ENCODE assay signal across 8 cellular contexts in genomic region chr2:9422321-9423099, GRCh38. TPM values are rescaled to one million over a fixed set of nuclear protein-coding genes. Genes with fewer than 3 reads are reported as not detected.
A peak's percentile ranks its signal among the peaks of the same experiment; 100 is the strongest.
DNase-seq lines count a peak whose midpoint lies in the region; ATAC-seq and TF ChIP-seq lines count a peak whose summit lies in the region.

No MANE protein-coding gene starts in this region.

- DNase-seq in CMK (ENCODE audit: low read depth) (peak; percentile 39), SW480 (ENCODE audit: low spot score) (peak; percentile 68), astrocyte of the spinal cord (ENCODE audit: low read depth, low spot score) (peak; percentile 28), skeletal muscle cell (ENCODE audit: low read depth) (no peak), mesenteric fat pad (ENCODE audit: low spot score) (no peak)

- ATAC-seq in GM19463 (IDR thresholded peaks at IDR 0.05; ENCODE audit: unreplicated experiment) (peak; percentile 32), HG03565 (IDR thresholded peaks at IDR 0.05; ENCODE audit: unreplicated experiment) (peak; percentile 18)

- TF ChIP-seq CTCF in astrocyte of the spinal cord (IDR thresholded peaks at IDR 0.05; ENCODE audit: low read depth, low read length) = peak; percentile 3

- no peaks in the 10 kb centered on the region for H3K36me3 ChIP-seq in iPS-15b (ENCODE audit: control insufficient read depth, insufficient read depth, low read length)

- peak overlapping the region; percentile 48 for H3K9ac ChIP-seq in iPS-15b (ENCODE audit: low read depth, low read length)

- no peaks in the 10 kb centered on the region for H3K27me3 ChIP-seq in iPS-15b (ENCODE audit: control insufficient read depth, insufficient read depth, low read length)

- H3K4me1 ChIP-seq in iPS-15b (ENCODE audit: control insufficient read depth, insufficient read depth, low read length) = no peaks in the 10 kb centered on the region

- H3K9me3 ChIP-seq in iPS-15b (ENCODE audit: control insufficient read depth, insufficient read depth, low read length) = no peaks in the 10 kb centered on the region

- in situ Hi-C loops in astrocyte of the spinal cord (cut with HindIII; ENCODE audit: low sequenced_read_pairs) = no loop called here

- H3K4me3 ChIP-seq in astrocyte of the spinal cord (ENCODE audit: low read depth, low read length) (peak overlapping the region; percentile 90), iPS-15b (ENCODE audit: low read depth, low read length) (peak overlapping the region; percentile 95), skeletal muscle cell (ENCODE audit: low read depth, low read length) (peak overlapping the region; percentile 83)

RNA-seq across cellular contexts. Expression of gene ITGB1BP1, which starts 0.8 kb away (rescaled TPM):
- 339 TPM for total RNA-seq in mesenteric fat pad

RNA-seq across cellular contexts. Expression of gene CPSF3, which starts 0.9 kb away (rescaled TPM):
- total RNA-seq in mesenteric fat pad = 26.3 TPM

RNA-seq across cellular contexts. Expression of gene IAH1, which starts 51.8 kb away (rescaled TPM):
- 59.7 TPM for total RNA-seq in mesenteric fat pad

Comparison
In these comparisons a context has a peak if more than half of its experiments do, and no peak if none do; other contexts are left out.
1. DNase-seq: peak in CMK (single experiment), SW480 (single experiment) and astrocyte of the spinal cord (single experiment); none in skeletal muscle cell (single experiment) and mesenteric fat pad (single experiment).
2. Peak in every context shown above with its lines, with median percentiles within 50 percentile points of each other: H3K4me3 ChIP-seq.